ENCODE assay signal across 19 cellular contexts in genomic region chr7:158539711-158540146, GRCh38. TPM values are rescaled to one million over a fixed set of nuclear protein-coding genes. Genes with fewer than 3 reads are reported as not detected.
"Had no signal": no experiment of that assay in that cellular context is flagged by ENCODE, and none has a peak within 500 bp of the region (broad histone marks: within the 10 kb centered on the region; RNA-seq: fewer than 3 reads in every experiment).

No MANE protein-coding gene starts in this region.

- ATAC-seq: activated CD8-positive, alpha-beta memory T cell treated with anti-CD3 and anti-CD28 coated beads, Interleukin-2, amount 10 ng/mL, durations not matched to agents 7 days and 5 days; body of pancreas; pancreas; stimulated activated naive B cell treated with anti-CD40 and anti-IgM and Interleukin-4, amounts not matched to agents 10 μg/mL and 1 μg/mL and 100 μg/mL, for 72 hours had no signal

- H3K4me3 ChIP-seq: body of pancreas, neural progenitor cell, pancreas, sigmoid colon, tibial artery, uterus had no signal

- H3K27me3 Mint-ChIP-seq: activated CD4-positive, alpha-beta memory T cell treated with anti-CD3 and anti-CD28 coated beads, Interleukin-2, amount 10 ng/mL, durations not matched to agents 7 days and 5 days; activated CD8-positive, alpha-beta memory T cell treated with anti-CD3 and anti-CD28 coated beads, Interleukin-2, amount 10 ng/mL, durations not matched to agents 7 days and 5 days; activated naive CD8-positive, alpha-beta T cell treated with anti-CD3 and anti-CD28 coated beads, Interleukin-2, amount 10 ng/mL, durations not matched to agents 7 days and 5 days; naive thymus-derived CD4-positive, alpha-beta T cell had no signal

- H3K27ac ChIP-seq: body of pancreas, neural progenitor cell, pancreas, sigmoid colon, tibial artery, uterus had no signal

- H3K4me1 ChIP-seq: neural progenitor cell, sigmoid colon, tibial artery, uterus had no signal

- H3K4me1 Mint-ChIP-seq: activated CD4-positive, alpha-beta memory T cell treated with anti-CD3 and anti-CD28 coated beads, Interleukin-2, amount 10 ng/mL, durations not matched to agents 7 days and 5 days; activated CD8-positive, alpha-beta memory T cell treated with anti-CD3 and anti-CD28 coated beads, Interleukin-2, amount 10 ng/mL, durations not matched to agents 7 days and 5 days; activated naive CD8-positive, alpha-beta T cell treated with anti-CD3 and anti-CD28 coated beads, Interleukin-2, amount 10 ng/mL, durations not matched to agents 7 days and 5 days had no signal

- DNase-seq: activated CD4-positive, alpha-beta memory T cell treated with anti-CD3 and anti-CD28 coated beads, Interleukin-2, amount 10 ng/mL, durations not matched to agents 7 days and 5 days; activated CD4-positive, alpha-beta T cell treated with anti-CD3 and anti-CD28 coated beads for 4 hours; activated CD8-positive, alpha-beta memory T cell treated with anti-CD3 and anti-CD28 coated beads, Interleukin-2, amount 10 ng/mL, durations not matched to agents 7 days and 5 days; activated naive CD4-positive, alpha-beta T cell treated with Interleukin-2 at 50 U/mL for 16 hours; activated naive CD8-positive, alpha-beta T cell treated with anti-CD3 and anti-CD28 coated beads, Interleukin-2, amount 10 ng/mL, durations not matched to agents 7 days and 5 days; amygdala; body of pancreas; caudate nucleus; mesenchymal stem cell; naive thymus-derived CD4-positive, alpha-beta T cell; pancreas; sigmoid colon; stimulated activated CD4-positive, alpha-beta T cell treated with anti-CD3 and anti-CD28 coated beads, Interleukin-4, amount 100 ng/mL, for 4 hours; stimulated activated naive B cell treated with anti-CD40 and anti-IgM and Interleukin-4, amounts not matched to agents 10 μg/mL and 1 μg/mL and 100 μg/mL, for 72 hours; T-helper 2 cell; tibial artery; uterus had no signal

- H3K9me3 Mint-ChIP-seq: activated CD4-positive, alpha-beta memory T cell treated with anti-CD3 and anti-CD28 coated beads, Interleukin-2, amount 10 ng/mL, durations not matched to agents 7 days and 5 days had no signal

- H3K36me3 ChIP-seq: neural progenitor cell, pancreas, sigmoid colon, tibial artery, uterus had no signal

- FAIRE-seq: pancreas had no signal

- H3K9me3 ChIP-seq: body of pancreas, pancreas, sigmoid colon, tibial artery, uterus had no signal

- H3K27ac Mint-ChIP-seq: activated CD4-positive, alpha-beta memory T cell treated with anti-CD3 and anti-CD28 coated beads, Interleukin-2, amount 10 ng/mL, durations not matched to agents 7 days and 5 days; activated CD8-positive, alpha-beta memory T cell treated with anti-CD3 and anti-CD28 coated beads, Interleukin-2, amount 10 ng/mL, durations not matched to agents 7 days and 5 days; activated naive CD8-positive, alpha-beta T cell treated with anti-CD3 and anti-CD28 coated beads, Interleukin-2, amount 10 ng/mL, durations not matched to agents 7 days and 5 days; naive thymus-derived CD4-positive, alpha-beta T cell; neural progenitor cell; stimulated activated naive B cell treated with anti-CD40 and anti-IgM and Interleukin-4, amounts not matched to agents 10 μg/mL and 1 μg/mL and 100 μg/mL, for 72 hours had no signal

- H3K4me3 Mint-ChIP-seq: activated CD4-positive, alpha-beta memory T cell treated with anti-CD3 and anti-CD28 coated beads, Interleukin-2, amount 10 ng/mL, durations not matched to agents 7 days and 5 days; activated CD8-positive, alpha-beta memory T cell treated with anti-CD3 and anti-CD28 coated beads, Interleukin-2, amount 10 ng/mL, durations not matched to agents 7 days and 5 days; activated naive CD8-positive, alpha-beta T cell treated with anti-CD3 and anti-CD28 coated beads, Interleukin-2, amount 10 ng/mL, durations not matched to agents 7 days and 5 days; naive thymus-derived CD4-positive, alpha-beta T cell; neural progenitor cell; stimulated activated naive B cell treated with anti-CD40 and anti-IgM and Interleukin-4, amounts not matched to agents 10 μg/mL and 1 μg/mL and 100 μg/mL, for 72 hours had no signal

- H2AFZ ChIP-seq: neural progenitor cell had no signal

- H3K36me3 Mint-ChIP-seq: activated CD8-positive, alpha-beta memory T cell treated with anti-CD3 and anti-CD28 coated beads, Interleukin-2, amount 10 ng/mL, durations not matched to agents 7 days and 5 days; activated naive CD8-positive, alpha-beta T cell treated with anti-CD3 and anti-CD28 coated beads, Interleukin-2, amount 10 ng/mL, durations not matched to agents 7 days and 5 days; naive thymus-derived CD4-positive, alpha-beta T cell; neural progenitor cell; stimulated activated naive B cell treated with anti-CD40 and anti-IgM and Interleukin-4, amounts not matched to agents 10 μg/mL and 1 μg/mL and 100 μg/mL, for 72 hours had no signal

- H3K27me3 ChIP-seq: body of pancreas, neural progenitor cell, pancreas, sigmoid colon, uterus had no signal

- H3K9ac ChIP-seq: neural progenitor cell had no signal

- H3K4me2 ChIP-seq: neural progenitor cell had no signal

RNA-seq across cellular contexts. Expression of gene PTPRN2, which starts 47.9 kb away (rescaled TPM):
- total RNA-seq: fibroblast of villous mesenchyme had no signal
